Comparison of ENCODE assay signal across 29 cellular contexts in genomic region chr16:57761957-57762356, GRCh38.
"Had no signal": no experiment of that assay in that cellular context is flagged by ENCODE, and none has a peak within 500 bp of the region (broad histone marks: within the 10 kb centered on the region; RNA-seq: fewer than 3 reads in every experiment).

No MANE protein-coding gene starts in this region.

- H3K9me3 Mint-ChIP-seq: activated T-cell treated with anti-CD3 and anti-CD28 coated beads, Interleukin-2, amount 50 U/mL, for 24 hours; activated T-helper 2 cell treated with anti-CD3 and anti-CD28 coated beads, Interferon-gamma antibody, Interleukin-2, Interleukin-4, amounts not matched to agents 10 μg/mL and 5 μg/mL and 100 μg/mL, durations not matched to agents 14 hours and 24 hours and 36 hours; effector memory CD8-positive, alpha-beta T cell had no signal

- H3K27ac Mint-ChIP-seq: activated naive CD8-positive, alpha-beta T cell; activated T-cell treated with anti-CD3 and anti-CD28 coated beads, Interleukin-2, amount 50 U/mL, for 24 hours; activated T-helper 2 cell treated with anti-CD3 and anti-CD28 coated beads, Interferon-gamma antibody, Interleukin-2, Interleukin-4, amounts not matched to agents 10 μg/mL and 5 μg/mL and 100 μg/mL, durations not matched to agents 14 hours and 24 hours and 36 hours had no signal

- H3K4me3 Mint-ChIP-seq: activated naive CD8-positive, alpha-beta T cell; activated T-cell treated with anti-CD3 and anti-CD28 coated beads, Interleukin-2, amount 50 U/mL, for 24 hours; effector memory CD8-positive, alpha-beta T cell had no signal

- DNase-seq: activated CD4-positive, alpha-beta T cell treated with anti-CD3 and anti-CD28 coated beads for 1 hour; activated CD4-positive, alpha-beta T cell treated with anti-CD3 and anti-CD28 coated beads, Interleukin-2, amount 50 U/mL, for 1 hour; activated CD8-positive, alpha-beta memory T cell treated with anti-CD3 and anti-CD28 coated beads for 24 hours; activated CD8-positive, alpha-beta memory T cell treated with anti-CD3 and anti-CD28 coated beads, Interleukin-2, amount 50 U/mL, for 4 hours; activated naive CD4-positive, alpha-beta T cell; activated T-cell treated with anti-CD3 and anti-CD28 coated beads, Interleukin-2, amount 50 U/mL, for 24 hours; adrenal gland; central memory CD4-positive, alpha-beta T cell; colonic mucosa; dorsolateral prefrontal cortex; effector memory CD8-positive, alpha-beta T cell; esophagus squamous epithelium; gastrocnemius medialis; hippocampal formation; left cardiac atrium; mesendoderm; ovary; stimulated activated CD4-positive, alpha-beta T cell treated with anti-CD3 and anti-CD28 coated beads, Interleukin-1b, Interleukin-23, amount 100 ng/mL, for 48 hours; stomach; T-helper 1 cell; transverse colon had no signal

- H3K36me3 ChIP-seq: colonic mucosa, gastrocnemius medialis, ovary, prostate gland, transverse colon had no signal

- H3K27ac ChIP-seq: adrenal gland, ascending aorta, colonic mucosa, esophagus squamous epithelium, gastrocnemius medialis, ovary, prostate gland, skin epidermis, stomach, transverse colon had no signal

- H3K27me3 Mint-ChIP-seq: activated naive CD8-positive, alpha-beta T cell; activated T-cell treated with anti-CD3 and anti-CD28 coated beads, Interleukin-2, amount 50 U/mL, for 24 hours; effector memory CD8-positive, alpha-beta T cell had no signal

- ATAC-seq: effector memory CD8-positive, alpha-beta T cell; gastrocnemius medialis; left cardiac atrium; mucosa of descending colon; right cardiac atrium had no signal

- H3K4me3 ChIP-seq: adrenal gland, ascending aorta, colonic mucosa, dorsolateral prefrontal cortex, esophagus squamous epithelium, gastrocnemius medialis, mucosa of descending colon, ovary, prostate gland, skin epidermis, stomach, transverse colon had no signal

- H3K27me3 ChIP-seq: adrenal gland, ascending aorta, colonic mucosa, dorsolateral prefrontal cortex, esophagus squamous epithelium, gastrocnemius medialis, ovary, stomach, transverse colon had no signal

- FAIRE-seq: urothelium cell line had no signal

- H3K4me1 ChIP-seq: colonic mucosa, gastrocnemius medialis, prostate gland, transverse colon had no signal

- H3K9me3 ChIP-seq: adrenal gland, ascending aorta, colonic mucosa, esophagus squamous epithelium, gastrocnemius medialis, mucosa of descending colon, ovary, prostate gland, stomach, transverse colon had no signal

- H3K36me3 Mint-ChIP-seq: activated naive CD8-positive, alpha-beta T cell had no signal
